Comparison of ENCODE assay signal across 1 cellular context in the genomic region with DNA sequence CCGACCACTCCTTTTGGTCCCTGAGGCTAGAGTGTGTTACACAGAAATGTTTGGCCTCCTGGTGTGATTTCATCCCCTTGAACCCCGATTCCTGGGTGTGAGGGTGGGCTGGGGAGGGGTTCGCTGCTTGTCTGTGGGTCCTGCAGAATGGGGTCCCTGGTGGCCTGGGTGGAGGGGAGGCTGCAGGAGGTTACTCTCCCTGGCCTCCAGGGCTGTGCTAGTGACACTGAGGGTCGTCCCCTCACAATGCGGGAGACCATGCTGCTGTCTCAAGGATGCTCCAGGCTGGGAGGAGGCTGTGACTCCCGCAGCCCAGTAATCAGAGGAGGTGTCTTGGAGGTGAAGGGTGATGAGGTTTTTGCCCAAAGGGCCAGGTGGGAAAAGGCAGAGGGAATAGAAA.
TF ChIP-seq lines count a peak whose summit lies in the region.

No MANE protein-coding gene starts in this region.

TF ChIP-seq in H1, 55 proteins besides CTCF, POLR2A, EP300 and RAD21:
- TF ChIP-seq, protein P1, sequence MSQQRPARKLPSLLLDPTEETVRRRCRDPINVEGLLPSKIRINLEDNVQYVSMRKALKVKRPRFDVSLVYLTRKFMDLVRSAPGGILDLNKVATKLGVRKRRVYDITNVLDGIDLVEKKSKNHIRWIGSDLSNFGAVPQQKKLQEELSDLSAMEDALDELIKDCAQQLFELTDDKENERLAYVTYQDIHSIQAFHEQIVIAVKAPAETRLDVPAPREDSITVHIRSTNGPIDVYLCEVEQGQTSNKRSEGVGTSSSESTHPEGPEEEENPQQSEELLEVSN (IDR thresholded peaks at IDR 0.05): no peak
TF ChIP-seq in H1: peak in this region for 0.
